ENCODE assay signal across 10 cellular contexts in the genomic region with DNA sequence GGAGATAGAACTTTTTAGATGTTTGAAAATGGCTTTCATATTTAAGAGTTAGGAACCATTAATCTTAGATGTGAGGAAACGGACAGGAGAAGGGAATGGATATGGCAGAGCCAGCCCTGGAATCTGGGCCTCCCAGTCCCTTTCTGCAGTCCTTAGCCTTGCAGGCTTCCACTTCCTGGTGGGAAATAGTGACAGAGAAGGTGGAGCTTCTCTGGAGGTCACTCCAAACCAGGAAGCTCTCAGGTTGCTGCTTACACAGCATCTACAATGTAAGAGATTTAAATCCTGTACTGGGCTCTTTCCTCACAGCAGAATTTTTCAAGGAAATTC. TPM values are rescaled to one million over a fixed set of nuclear protein-coding genes. Genes with fewer than 3 reads are reported as not detected.
DNase-seq lines count a peak whose midpoint lies in the region; ATAC-seq and TF ChIP-seq lines count a peak whose summit lies in the region.
"Had no signal": no experiment of that assay in that cellular context is flagged by ENCODE, and none has a peak within 500 bp of the region (broad histone marks: within the 10 kb centered on the region; RNA-seq: fewer than 3 reads in every experiment).

No MANE protein-coding gene starts in this region.

- peaks cover 6 to 19% of the 10 kb centered on the region in 2 donors for H3K4me1 ChIP-seq in ascending aorta
- peaks cover 40% of the 10 kb centered on the region for H3K4me1 ChIP-seq in mucosa of stomach (ENCODE audit: control insufficient read depth, insufficient read depth, low read length)

- H3K4me3 ChIP-seq in ascending aorta (peak overlapping the region; percentile 79 to 83), mucosa of stomach (ENCODE audit: low read length) (no peak overlapping the region)

- ATAC-seq in HG02885 (IDR thresholded peaks at IDR 0.05; ENCODE audit: poor library complexity, unreplicated experiment): peak; percentile 8
- no peak for ATAC-seq in GM18858 (IDR thresholded peaks at IDR 0.05; ENCODE audit: unreplicated experiment)

- DNase-seq in DMS153 treated with DMSO at 0.1 percent for 48 hours (lab: John Stamatoyannopoulos, UW; ENCODE audit: unreplicated experiment) (peak; percentile 98), ascending aorta (ENCODE audit: low spot score in 2 of 2) (no peak), middle frontal gyrus (ENCODE audit: extremely low spot score, low spot score) (no peak), NCI-H2227 treated with DMSO at 0.1 percent for 48 hours (lab: John Stamatoyannopoulos, UW) (no peak), RPMI8226 (no peak)

- peaks cover 35 to 43% of the 10 kb centered on the region in 2 donors for H3K36me3 ChIP-seq in ascending aorta
- H3K36me3 ChIP-seq in mucosa of stomach (ENCODE audit: control insufficient read depth, insufficient read depth, low read length): peaks cover 13% of the 10 kb centered on the region

- H3K27ac ChIP-seq in ascending aorta: peak overlapping the region; percentile 89 to 98

- H3K9me3 ChIP-seq in ascending aorta (no peaks in the 10 kb centered on the region), mucosa of stomach (ENCODE audit: control insufficient read depth, low read length) (no peaks in the 10 kb centered on the region)

- no peaks in the 10 kb centered on the region for H3K27me3 ChIP-seq in ascending aorta
- no peaks in the 10 kb centered on the region for H3K27me3 ChIP-seq in mucosa of stomach (ENCODE audit: control insufficient read depth, insufficient read depth, low read length)

- no peak for TF ChIP-seq CTCF in ascending aorta (IDR thresholded peaks at IDR 0.05)

- peak overlapping the region; percentile 97 for H3K9ac ChIP-seq in mucosa of stomach (ENCODE audit: low read length)

- intact Hi-C loops in ascending aorta (cut with DNase I): no loop called here

RNA-seq across cellular contexts. Expression of gene S100A11, which starts 2.5 kb away (rescaled TPM):
- 442 TPM for total RNA-seq in ascending aorta

RNA-seq across cellular contexts. Expression of gene S100A10, which starts 40.6 kb away (rescaled TPM):
- 25.8 TPM for total RNA-seq in ascending aorta

RNA-seq across cellular contexts. Expression of gene TCHHL1, which starts 54.6 kb away (rescaled TPM):
- not detected for total RNA-seq in ascending aorta
- total RNA-seq: HT1080, lung microvascular endothelial cell had no signal
